In genomic region chr5:149035282-149035882, GRCh38 we compare ENCODE assay signal across 8 cellular contexts. TPM values are rescaled to one million over a fixed set of nuclear protein-coding genes. Genes with fewer than 3 reads are reported as not detected.
DNase-seq lines count a peak whose midpoint lies in the region; ATAC-seq and TF ChIP-seq lines count a peak whose summit lies in the region.

No MANE protein-coding gene starts in this region.

- H4K20me1 ChIP-seq in Karpas-422 (ENCODE audit: insufficient read depth, low read depth, low read length), result no peaks in the 10 kb centered on the region

- no peak overlapping the region for H2AFZ ChIP-seq in Karpas-422 (ENCODE audit: low read length)

- no peaks in the 10 kb centered on the region; the same call in 1 of the 2 replicates for H3K27me3 ChIP-seq in Karpas-422 (ENCODE audit: low read length)
- no peaks in the 10 kb centered on the region for H3K27me3 ChIP-seq in RWPE2 (ENCODE audit: insufficient read depth, poor library complexity, severe bottlenecking)
- H3K27me3 ChIP-seq in thyroid gland, result no peaks in the 10 kb centered on the region

- H3K36me3 ChIP-seq in Karpas-422 (ENCODE audit: insufficient read depth, low read length) (no peaks in the 10 kb centered on the region), RWPE2 (ENCODE audit: low read depth) (peaks cover 13% of the 10 kb centered on the region), thyroid gland (no peaks in the 10 kb centered on the region)

- intact Hi-C loops in thyroid gland (cut with DNase I), result loop anchor here (5.0 to 10.0 kb wide), 2 partner anchors 298 to 591 kb away; no protein-coding TSS in a partner anchor

- DNase-seq in Daoy (ENCODE audit: low read depth) (peak; percentile 85), Karpas-422 (peak; percentile 89), RWPE2 (ENCODE audit: low spot score) (no peak), fibroblast of villous mesenchyme (ENCODE audit: low read depth) (peak; percentile 77), occipital lobe (lab: John Stamatoyannopoulos, UW) (peak; percentile 78), thyroid gland (peak; percentile 59 to 75)
- peak; percentile 31 to 46 for DNase-seq in activated T-helper 1 cell treated with anti-CD3 and anti-CD28 coated beads, Interleukin-2, amount 50 U/mL, for 16 hours (ENCODE audit: low read depth in 1 of 2, low spot score in 1 of 2)

- ATAC-seq in GM21717 (IDR thresholded peaks at IDR 0.05; ENCODE audit: unreplicated experiment), result peak; percentile 84
- peak; percentile 95 for ATAC-seq in RWPE2 (ENCODE audit: low read depth)

- H3K27ac ChIP-seq in Karpas-422 (ENCODE audit: low read length) (no peak overlapping the region), RWPE2 (ENCODE audit: poor library complexity, severe bottlenecking) (no peak overlapping the region), thyroid gland (no peak overlapping the region)

- no peaks in the 10 kb centered on the region for H3K79me2 ChIP-seq in Karpas-422 (ENCODE audit: low read length)

- H3K9me3 ChIP-seq in Karpas-422 (ENCODE audit: low read length) (no peaks in the 10 kb centered on the region), RWPE2 (ENCODE audit: severe bottlenecking) (no peaks in the 10 kb centered on the region), thyroid gland (no peaks in the 10 kb centered on the region)

- H3K4me1 ChIP-seq in Karpas-422 (ENCODE audit: low read length), result peaks cover 12% of the 10 kb centered on the region
- peaks cover 10% of the 10 kb centered on the region for H3K4me1 ChIP-seq in RWPE2 (ENCODE audit: insufficient read depth, poor library complexity, severe bottlenecking)
- H3K4me1 ChIP-seq in thyroid gland, result no peaks in the 10 kb centered on the region

- WGBS in thyroid gland, 2 donors, result 24 to 27% methylated on average over 9 of the region's 9 CpGs

- H3K4me3 ChIP-seq in Karpas-422 (ENCODE audit: low read length) (no peak overlapping the region), RWPE2 (ENCODE audit: severe bottlenecking) (no peak overlapping the region), fibroblast of villous mesenchyme (ENCODE audit: low read depth, low read length) (no peak overlapping the region), thyroid gland (replicated peaks in 1 of 3) (no peak overlapping the region)

- H3K4me2 ChIP-seq in Karpas-422 (ENCODE audit: low read depth, low read length, poor library complexity, severe bottlenecking), result peak overlapping the region; percentile 12

- H3K9me2 ChIP-seq in Karpas-422 (replicated peaks; ENCODE audit: insufficient read depth, low read length), result no peaks in the 10 kb centered on the region

- TF ChIP-seq CTCF in RWPE2 (IDR thresholded peaks at IDR 0.05; ENCODE audit: poor library complexity, severe bottlenecking) (peak; percentile 98), fibroblast of villous mesenchyme (IDR thresholded peaks at IDR 0.05; ENCODE audit: insufficient read depth, low read depth, low read length) (peak; percentile 91), thyroid gland (IDR thresholded peaks at IDR 0.05) (peak; percentile 53 to 85 (median 70))

- TF ChIP-seq POLR2A in thyroid gland (IDR thresholded peaks at IDR 0.05), result no peak

- no peak overlapping the region for H3K9ac ChIP-seq in Karpas-422 (ENCODE audit: low read length)

RNA-seq across cellular contexts. Expression of gene SH3TC2, which starts 27.5 kb away (rescaled TPM):
- total RNA-seq in Daoy (2014; rRNA removed; shearing (Covaris generic)), result 0.30 and 0.91 TPM in 2 replicates
- not detected in 2 replicates for total RNA-seq in Karpas-422 (2014; rRNA removed; shearing (Covaris generic); ENCODE audit: low replicate concordance)
- total RNA-seq in fibroblast of villous mesenchyme (3.9 and 13.4 TPM in 2 replicates), occipital lobe (1.6 TPM), thyroid gland (1 to 10 TPM in 3 of 4 donors, under 1 TPM in 1; 0.83 to 2.0 (median 1.5) TPM)
